In genomic region chr6:26300828-26301227, GRCh38 we compare ENCODE assay signal across 18 cellular contexts.
DNase-seq lines count a peak whose midpoint lies in the region; ATAC-seq lines count a peak whose summit lies in the region.
"Had no signal": no experiment of that assay in that cellular context is flagged by ENCODE, and none has a peak within 500 bp of the region (broad histone marks: within the 10 kb centered on the region; RNA-seq: fewer than 3 reads in every experiment).

No MANE protein-coding gene starts in this region.

- peaks cover 45% of the 10 kb centered on the region for H3K4me1 Mint-ChIP-seq in activated CD4-positive, alpha-beta T cell treated with anti-CD3 and anti-CD28 coated beads for 36 hours
- peaks cover 32% of the 10 kb centered on the region for H3K4me1 Mint-ChIP-seq in activated naive CD4-positive, alpha-beta T cell treated with anti-CD3 and anti-CD28 coated beads, Interleukin-2, amount 10 ng/mL, durations not matched to agents 7 days and 5 days
- H3K4me1 Mint-ChIP-seq in activated naive CD8-positive, alpha-beta T cell treated with anti-CD3 and anti-CD28 coated beads, Interleukin-2, amount 50 U/mL, for 24 hours = peaks cover 60% of the 10 kb centered on the region
- H3K4me1 Mint-ChIP-seq in stimulated activated naive CD8-positive, alpha-beta T cell treated with anti-CD3 and anti-CD28 coated beads, Interleukin-15, amount 100 ng/mL, for 72 hours = peaks cover 71% of the 10 kb centered on the region

- POLR2A ChIA-PET in activated CD4-positive, alpha-beta T cell treated with anti-CD3 and anti-CD28 coated beads for 36 hours (lab: Charles Lee) = no interaction called here

- no peaks in the 10 kb centered on the region for H3K9me3 Mint-ChIP-seq in activated CD4-positive, alpha-beta T cell treated with anti-CD3 and anti-CD28 coated beads for 36 hours (ENCODE audit: low read depth)
- H3K9me3 Mint-ChIP-seq in activated naive CD4-positive, alpha-beta T cell treated with anti-CD3 and anti-CD28 coated beads, Interleukin-2, amount 10 ng/mL, durations not matched to agents 7 days and 5 days = no peaks in the 10 kb centered on the region
- no peaks in the 10 kb centered on the region for H3K9me3 Mint-ChIP-seq in activated naive CD8-positive, alpha-beta T cell treated with anti-CD3 and anti-CD28 coated beads, Interleukin-2, amount 50 U/mL, for 24 hours
- H3K9me3 Mint-ChIP-seq in stimulated activated naive CD8-positive, alpha-beta T cell treated with anti-CD3 and anti-CD28 coated beads, Interleukin-15, amount 100 ng/mL, for 72 hours = no peaks in the 10 kb centered on the region

- H3K27me3 Mint-ChIP-seq in activated CD4-positive, alpha-beta T cell treated with anti-CD3 and anti-CD28 coated beads for 36 hours = peaks cover 3% of the 10 kb centered on the region
- no peaks in the 10 kb centered on the region for H3K27me3 Mint-ChIP-seq in activated naive CD4-positive, alpha-beta T cell treated with anti-CD3 and anti-CD28 coated beads, Interleukin-2, amount 10 ng/mL, durations not matched to agents 7 days and 5 days
- peaks cover 2% of the 10 kb centered on the region for H3K27me3 Mint-ChIP-seq in activated naive CD8-positive, alpha-beta T cell treated with anti-CD3 and anti-CD28 coated beads, Interleukin-2, amount 50 U/mL, for 24 hours
- H3K27me3 Mint-ChIP-seq in stimulated activated naive CD8-positive, alpha-beta T cell treated with anti-CD3 and anti-CD28 coated beads, Interleukin-15, amount 100 ng/mL, for 72 hours = no peaks in the 10 kb centered on the region

- peak overlapping the region; percentile 76 for H3K27ac Mint-ChIP-seq in activated CD4-positive, alpha-beta T cell treated with anti-CD3 and anti-CD28 coated beads for 36 hours
- H3K27ac Mint-ChIP-seq in activated naive CD4-positive, alpha-beta T cell treated with anti-CD3 and anti-CD28 coated beads, Interleukin-2, amount 10 ng/mL, durations not matched to agents 7 days and 5 days = no peak overlapping the region
- H3K27ac Mint-ChIP-seq in activated naive CD8-positive, alpha-beta T cell treated with anti-CD3 and anti-CD28 coated beads, Interleukin-2, amount 50 U/mL, for 24 hours = peak overlapping the region; percentile 94
- H3K27ac Mint-ChIP-seq in stimulated activated naive CD8-positive, alpha-beta T cell treated with anti-CD3 and anti-CD28 coated beads, Interleukin-15, amount 100 ng/mL, for 72 hours = peak overlapping the region; percentile 93 to 98
- H3K27ac Mint-ChIP-seq: HFFc6 had no signal

- no peaks in the 10 kb centered on the region for H3K36me3 Mint-ChIP-seq in activated CD4-positive, alpha-beta T cell treated with anti-CD3 and anti-CD28 coated beads for 36 hours (ENCODE audit: low read depth)
- no peaks in the 10 kb centered on the region for H3K36me3 Mint-ChIP-seq in activated naive CD4-positive, alpha-beta T cell treated with anti-CD3 and anti-CD28 coated beads, Interleukin-2, amount 10 ng/mL, durations not matched to agents 7 days and 5 days
- H3K36me3 Mint-ChIP-seq in activated naive CD8-positive, alpha-beta T cell treated with anti-CD3 and anti-CD28 coated beads, Interleukin-2, amount 50 U/mL, for 24 hours (ENCODE audit: low read depth) = peaks cover 5% of the 10 kb centered on the region

- ATAC-seq in activated CD4-positive, alpha-beta T cell treated with anti-CD3 and anti-CD28 coated beads for 36 hours = peak; percentile 20
- peak; percentile 47 for ATAC-seq in activated naive CD8-positive, alpha-beta T cell treated with anti-CD3 and anti-CD28 coated beads, Interleukin-2, amount 50 U/mL, for 24 hours
- peak; percentile 39 for ATAC-seq in stimulated activated naive CD8-positive, alpha-beta T cell treated with anti-CD3 and anti-CD28 coated beads, Interleukin-15, amount 100 ng/mL, for 72 hours
- ATAC-seq: PC-3 had no signal

- H3K4me3 Mint-ChIP-seq in activated CD4-positive, alpha-beta T cell treated with anti-CD3 and anti-CD28 coated beads for 36 hours = peak overlapping the region; percentile 17
- no peak overlapping the region for H3K4me3 Mint-ChIP-seq in activated naive CD4-positive, alpha-beta T cell treated with anti-CD3 and anti-CD28 coated beads, Interleukin-2, amount 10 ng/mL, durations not matched to agents 7 days and 5 days
- peak overlapping the region; percentile 63 for H3K4me3 Mint-ChIP-seq in activated naive CD8-positive, alpha-beta T cell treated with anti-CD3 and anti-CD28 coated beads, Interleukin-2, amount 50 U/mL, for 24 hours
- H3K4me3 Mint-ChIP-seq in stimulated activated naive CD8-positive, alpha-beta T cell treated with anti-CD3 and anti-CD28 coated beads, Interleukin-15, amount 100 ng/mL, for 72 hours = peak overlapping the region; percentile 55 to 74
- H3K4me3 Mint-ChIP-seq: HFFc6 had no signal

- CTCF ChIA-PET in activated CD4-positive, alpha-beta T cell treated with anti-CD3 and anti-CD28 coated beads for 36 hours (lab: Charles Lee) = interaction anchor here (0.6 to 1.3 kb wide), 2 partner anchors 9 to 215 kb away, joined by 3 to 5 read pairs; no protein-coding TSS in a partner anchor
- CTCF ChIA-PET in activated naive CD4-positive, alpha-beta T cell treated with anti-CD3 and anti-CD28 coated beads, Interleukin-2, amount 10 ng/mL, durations not matched to agents 7 days and 5 days (lab: Charles Lee) = no interaction called here

- intact Hi-C loops in activated CD4-positive, alpha-beta T cell treated with anti-CD3 and anti-CD28 coated beads for 36 hours (cut with DNase I, micrococcal nuclease) = no loop called here

- DNase-seq in activated CD4-positive, alpha-beta T cell treated with anti-CD3 and anti-CD28 coated beads for 36 hours = peak; percentile 55
- DNase-seq in activated CD4-positive, alpha-beta T cell treated with anti-CD3 and anti-CD28 coated beads, Interleukin-2, amount 50 U/mL, for 1 hour = no peak
- DNase-seq in activated naive CD4-positive, alpha-beta T cell treated with anti-CD3 and anti-CD28 coated beads, Interleukin-2, amount 50 U/mL, for 16 hours = peak; percentile 39
- DNase-seq in activated naive CD4-positive, alpha-beta T cell treated with anti-CD3 and anti-CD28 coated beads, Interleukin-2, amount 10 ng/mL, durations not matched to agents 7 days and 5 days = no peak
- no peak for DNase-seq in activated naive CD8-positive, alpha-beta T cell treated with anti-CD3 and anti-CD28 coated beads, Interleukin-2, amount 50 U/mL, for 24 hours
- DNase-seq in stimulated activated naive CD8-positive, alpha-beta T cell treated with anti-CD3 and anti-CD28 coated beads, Interleukin-15, amount 100 ng/mL, for 72 hours = peak in 1 of 2 donors; percentile 34
- DNase-seq in DMS53 treated with DMSO at 0.1 percent for 48 hours (lab: John Stamatoyannopoulos, UW; ENCODE audit: unreplicated experiment) = no peak
- no peak for DNase-seq in NCI-H345 treated with DMSO at 0.1 percent for 48 hours (lab: John Stamatoyannopoulos, UW; ENCODE audit: unreplicated experiment)
- DNase-seq: DMS 273 treated with DMSO at 0.1 percent for 48 hours, HFFc6, KBM-7, NCI-H187, NCI-H2227 treated with DMSO at 0.1 percent for 48 hours, NCI-H524, NCI-H82, PC-3, RPMI8226, SHP77 treated with DMSO at 0.1 percent for 48 hours had no signal

Comparison
In these comparisons a context has a peak if more than half of its experiments do, and no peak if none do; other contexts are left out.
1. DNase-seq: peak in activated CD4-positive, alpha-beta T cell treated with anti-CD3 and anti-CD28 coated beads for 36 hours (single experiment) and activated naive CD4-positive, alpha-beta T cell treated with anti-CD3 and anti-CD28 coated beads, Interleukin-2, amount 50 U/mL, for 16 hours (single experiment); none in activated CD4-positive, alpha-beta T cell treated with anti-CD3 and anti-CD28 coated beads, Interleukin-2, amount 50 U/mL, for 1 hour (single experiment), activated naive CD4-positive, alpha-beta T cell treated with anti-CD3 and anti-CD28 coated beads, Interleukin-2, amount 10 ng/mL, durations not matched to agents 7 days and 5 days (single experiment), activated naive CD8-positive, alpha-beta T cell treated with anti-CD3 and anti-CD28 coated beads, Interleukin-2, amount 50 U/mL, for 24 hours (single experiment), DMS53 treated with DMSO at 0.1 percent for 48 hours (single experiment) and NCI-H345 treated with DMSO at 0.1 percent for 48 hours (single experiment).
2. Peak in every context shown above with its lines, with median percentiles within 50 percentile points of each other: ATAC-seq.